Comparison of ENCODE assay signal across 26 cellular contexts in the genomic region with DNA sequence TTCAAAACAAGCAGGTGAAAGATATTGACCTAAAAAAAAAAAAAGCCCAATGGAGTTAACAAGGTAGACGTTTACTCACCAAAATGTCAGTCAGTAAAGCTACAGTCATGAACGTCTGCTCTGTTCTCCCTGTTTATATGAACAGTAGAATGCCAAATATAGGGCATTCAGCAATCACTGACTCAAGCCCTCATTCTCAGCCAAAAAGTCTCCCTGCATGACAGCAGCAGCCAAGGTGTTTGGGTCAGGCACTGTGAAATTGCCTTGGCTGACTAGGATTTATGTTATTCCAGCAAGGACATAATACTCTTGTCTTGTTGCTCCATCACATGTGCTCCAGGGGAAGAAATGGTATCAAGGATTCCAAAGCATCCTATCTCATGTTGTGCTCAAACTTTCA.
"Had no signal": no experiment of that assay in that cellular context is flagged by ENCODE, and none has a peak within 500 bp of the region (broad histone marks: within the 10 kb centered on the region; RNA-seq: fewer than 3 reads in every experiment).

No MANE protein-coding gene starts in this region.

- H3K27me3 ChIP-seq: hepatocyte, neural progenitor cell, right lobe of liver, testis, tibial nerve had no signal

- H3K9me3 ChIP-seq: prostate gland, right lobe of liver, testis, tibial nerve had no signal

- H3K4me1 ChIP-seq: neural progenitor cell, parathyroid adenoma, prostate gland, right lobe of liver, testis had no signal

- ATAC-seq: left colon; left ventricle myocardium superior; natural killer cell treated with Interleukin-12 subunit alpha and Interleukin-12 subunit beta and Interleukin-15 and Interleukin-18, amount 100 ng/mL, for 72 hours; right lobe of liver; stimulated activated naive B cell treated with anti-CD40 and anti-IgM and Interleukin-4, amounts not matched to agents 10 μg/mL and 1 μg/mL and 100 μg/mL, for 72 hours; stimulated activated naive CD8-positive, alpha-beta T cell treated with anti-CD3 and anti-CD28 coated beads, Interleukin-15, amount 100 ng/mL, for 72 hours had no signal

- H3K27ac ChIP-seq: coronary artery, hepatocyte, neural progenitor cell, parathyroid adenoma, prostate gland, right lobe of liver, skin epidermis, testis, tibial nerve had no signal

- FAIRE-seq: endothelial cell of umbilical vein had no signal

- H3K4me3 ChIP-seq: coronary artery, hepatocyte, lung, neural progenitor cell, prostate gland, right lobe of liver, skin epidermis, testis, tibial nerve had no signal

- DNase-seq: effector CD4-positive, alpha-beta T cell; endodermal cell; foreskin fibroblast; head of caudate nucleus; left colon; left ventricle myocardium superior; mesenchymal stem cell; midbrain; occipital lobe; retina; right lobe of liver; stimulated activated CD4-positive, alpha-beta T cell treated with anti-CD3 and anti-CD28 coated beads, Interleukin-2, amount 100 ng/mL, for 24 hours; stimulated activated CD4-positive, alpha-beta T cell treated with anti-CD3 and anti-CD28 coated beads, Interleukin-4, amount 100 ng/mL, for 4 hours; stimulated activated naive B cell treated with anti-CD40 and anti-IgM and Interleukin-4, amounts not matched to agents 10 μg/mL and 1 μg/mL and 100 μg/mL, for 72 hours; stimulated activated naive CD8-positive, alpha-beta T cell treated with anti-CD3 and anti-CD28 coated beads, Interleukin-15, amount 100 ng/mL, for 72 hours; testis had no signal

- H3K36me3 ChIP-seq: neural progenitor cell, prostate gland, right lobe of liver, tibial nerve had no signal
